8 cellular contexts compared by ENCODE assay signal in the genomic region with DNA sequence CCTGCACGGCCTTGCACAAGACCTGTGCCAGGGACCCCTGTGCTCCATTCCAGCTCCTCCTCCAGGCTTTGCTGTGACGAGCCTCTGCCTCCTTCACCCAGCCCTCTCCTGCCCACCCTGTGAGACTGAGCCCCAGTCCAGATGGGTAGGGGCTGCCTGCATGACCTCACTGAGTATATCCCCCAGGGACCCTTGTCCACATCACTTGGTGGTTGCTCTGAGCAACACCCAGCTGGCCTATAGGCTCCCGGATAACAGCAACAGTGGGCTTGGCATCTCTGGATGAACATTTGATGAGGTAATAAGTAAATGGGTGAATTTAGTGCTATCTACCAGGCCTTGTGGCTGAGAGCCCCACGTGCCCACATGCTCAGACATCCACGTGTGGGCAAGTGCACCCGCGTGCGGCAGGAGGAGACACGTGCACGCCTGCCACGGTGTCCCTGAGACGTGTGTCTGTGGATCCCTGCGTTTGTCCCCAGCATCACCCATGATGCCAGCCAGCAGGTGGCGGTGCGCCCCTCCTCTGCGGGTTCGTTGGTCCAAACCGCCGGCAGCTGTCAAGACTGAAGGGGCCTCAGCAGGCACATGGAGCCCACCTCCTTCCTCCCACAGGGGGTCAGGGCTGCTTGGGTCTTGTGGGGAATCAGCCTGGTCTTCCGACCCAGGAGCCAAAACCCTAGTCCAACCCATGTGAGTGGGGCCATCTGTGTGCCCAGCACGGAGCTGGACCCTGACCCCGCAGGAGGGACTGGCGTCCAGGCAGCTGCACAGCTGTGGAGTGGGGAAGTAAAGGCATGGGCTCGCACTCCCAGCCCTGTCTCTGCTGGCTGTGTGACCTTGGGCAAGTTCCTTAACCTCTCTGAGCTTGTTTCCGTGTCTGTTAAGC. TPM values are rescaled to one million over a fixed set of nuclear protein-coding genes. Genes with fewer than 3 reads are reported as not detected.
DNase-seq lines count a peak whose midpoint lies in the region; ATAC-seq and TF ChIP-seq lines count a peak whose summit lies in the region.

No MANE protein-coding gene starts in this region.

- TF ChIP-seq CTCF in SU-DHL-6 (IDR thresholded peaks at IDR 0.05; ENCODE audit: insufficient read depth, low read length, poor library complexity, severe bottlenecking) (peak; percentile 96), progenitor cell of endocrine pancreas (IDR thresholded peaks at IDR 0.05; ENCODE audit: unreplicated experiment) (peak; percentile 91), upper lobe of right lung (IDR thresholded peaks at IDR 0.05) (peak; percentile 89)

- H3K9me3 ChIP-seq in SU-DHL-6 (ENCODE audit: insufficient read depth, low read length) (no peaks in the 10 kb centered on the region), upper lobe of right lung (no peaks in the 10 kb centered on the region)

- H4K20me1 ChIP-seq in SU-DHL-6 (ENCODE audit: low read depth, low read length) = no peaks in the 10 kb centered on the region

- peaks cover 61% of the 10 kb centered on the region for H3K4me1 Mint-ChIP-seq in activated naive CD4-positive, alpha-beta T cell treated with anti-CD3 and anti-CD28 coated beads, Interleukin-2, amount 50 U/mL, for 24 hours
- no peaks in the 10 kb centered on the region for H3K4me1 Mint-ChIP-seq in progenitor cell of endocrine pancreas (ENCODE audit: low read depth)

- peaks cover 18% of the 10 kb centered on the region for H3F3A ChIP-seq in SU-DHL-6 (ENCODE audit: insufficient read depth)

- H3K79me2 ChIP-seq in SU-DHL-6 (ENCODE audit: insufficient read depth, low read length) = no peaks in the 10 kb centered on the region

- peak overlapping the region; percentile 20; the same call in 1 of the 2 replicates for H3K9ac ChIP-seq in SU-DHL-6 (ENCODE audit: low read length)

- H3K4me3 ChIP-seq in SU-DHL-6 (ENCODE audit: insufficient read depth, low read length, poor library complexity, severe bottlenecking) (no peak overlapping the region), upper lobe of right lung (no peak overlapping the region)

- H3K36me3 ChIP-seq in SU-DHL-6 (ENCODE audit: low read length) (no peaks in the 10 kb centered on the region), upper lobe of right lung (no peaks in the 10 kb centered on the region)

- H3K9me2 ChIP-seq in SU-DHL-6 (replicated peaks; ENCODE audit: insufficient read depth, low read length) = no peaks in the 10 kb centered on the region

- peak overlapping the region; percentile 93 for H3K27ac Mint-ChIP-seq in activated naive CD4-positive, alpha-beta T cell treated with anti-CD3 and anti-CD28 coated beads, Interleukin-2, amount 50 U/mL, for 24 hours
- H3K27ac Mint-ChIP-seq in progenitor cell of endocrine pancreas = no peak overlapping the region

- H3K4me2 ChIP-seq in SU-DHL-6 (ENCODE audit: low read depth, low read length, poor library complexity, severe bottlenecking) = peak overlapping the region; percentile 48

- H3K9me3 Mint-ChIP-seq in activated naive CD4-positive, alpha-beta T cell treated with anti-CD3 and anti-CD28 coated beads, Interleukin-2, amount 50 U/mL, for 24 hours = no peaks in the 10 kb centered on the region
- H3K9me3 Mint-ChIP-seq in progenitor cell of endocrine pancreas (ENCODE audit: low read depth) = no peaks in the 10 kb centered on the region

- peak; percentile 34 to 69 for DNase-seq in NCI-H187 (lab: John Stamatoyannopoulos, UW)
- DNase-seq in NCI-H187 treated with DMSO at 0.1 percent for 48 hours (lab: John Stamatoyannopoulos, UW) = no peak
- DNase-seq in NCI-H1105 (lab: John Stamatoyannopoulos, UW) = peak; percentile 85
- DNase-seq in Right ventricle myocardium superior = peak; percentile 95
- DNase-seq in progenitor cell of endocrine pancreas (ENCODE audit: low spot score, unreplicated experiment) = peak; percentile 89
- DNase-seq in upper lobe of right lung = peak; percentile 96

- H2AFZ ChIP-seq in SU-DHL-6 (ENCODE audit: low read depth, low read length, severe bottlenecking) = no peak overlapping the region

- H3K27me3 Mint-ChIP-seq in activated naive CD4-positive, alpha-beta T cell treated with anti-CD3 and anti-CD28 coated beads, Interleukin-2, amount 50 U/mL, for 24 hours = no peaks in the 10 kb centered on the region
- H3K27me3 Mint-ChIP-seq in progenitor cell of endocrine pancreas = peaks cover 17% of the 10 kb centered on the region

- ATAC-seq in Right ventricle myocardium superior (ENCODE audit: poor library complexity) (peak; percentile 89), upper lobe of right lung (peak; percentile 88)

- peaks cover 33% of the 10 kb centered on the region for H3K4me1 ChIP-seq in upper lobe of right lung

- H3K36me3 Mint-ChIP-seq in activated naive CD4-positive, alpha-beta T cell treated with anti-CD3 and anti-CD28 coated beads, Interleukin-2, amount 50 U/mL, for 24 hours = no peaks in the 10 kb centered on the region
- no peaks in the 10 kb centered on the region for H3K36me3 Mint-ChIP-seq in progenitor cell of endocrine pancreas (ENCODE audit: insufficient read depth)

- H3K27ac ChIP-seq in SU-DHL-6 (ENCODE audit: low read depth, low read length) (peak overlapping the region; percentile 84), upper lobe of right lung (peak overlapping the region; percentile 75)

- peak overlapping the region; percentile 70 for H3K4me3 Mint-ChIP-seq in activated naive CD4-positive, alpha-beta T cell treated with anti-CD3 and anti-CD28 coated beads, Interleukin-2, amount 50 U/mL, for 24 hours
- no peak overlapping the region for H3K4me3 Mint-ChIP-seq in progenitor cell of endocrine pancreas (ENCODE audit: low read depth)

- intact Hi-C loops in Right ventricle myocardium superior (cut with DNase I) (loop anchor here (1.0 to 10.0 kb wide), 2 partner anchors 53 to 122 kb away; no protein-coding TSS in a partner anchor), upper lobe of right lung (cut with DNase I) (no loop called here)

- H3K27me3 ChIP-seq in SU-DHL-6 (ENCODE audit: low read length) (no peaks in the 10 kb centered on the region), upper lobe of right lung (no peaks in the 10 kb centered on the region)

RNA-seq across cellular contexts. Expression of a gene that starts 45.9 kb away (rescaled TPM):
- 5.7 TPM for total RNA-seq in Right ventricle myocardium superior
- not detected in 2 replicates for total RNA-seq in progenitor cell of endocrine pancreas
- 56.9 TPM for total RNA-seq in upper lobe of right lung
